17 cellular contexts compared by ENCODE assay signal in the genomic region with DNA sequence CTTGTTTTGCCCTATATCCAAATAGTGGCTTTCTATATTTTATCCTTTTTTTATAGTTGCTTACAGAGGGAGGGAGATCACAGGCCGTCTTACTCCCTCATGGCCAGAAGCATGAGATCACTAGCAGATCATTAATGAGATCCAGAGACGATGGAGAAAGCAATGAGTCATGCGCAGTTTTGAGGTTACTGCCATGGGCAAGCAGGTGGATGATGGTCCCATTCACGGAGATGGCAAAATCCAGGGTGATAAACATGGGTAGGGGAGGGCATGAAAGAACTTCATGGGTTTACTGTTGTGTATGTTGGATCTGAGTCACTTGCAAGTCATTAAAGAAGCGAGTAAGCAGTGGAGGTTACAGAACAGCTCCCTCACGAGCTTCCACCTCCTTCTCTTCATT.
A peak's percentile ranks its signal among the peaks of the same experiment; 100 is the strongest.
DNase-seq lines count a peak whose midpoint lies in the region; ATAC-seq and TF ChIP-seq lines count a peak whose summit lies in the region.
"Had no signal": no experiment of that assay in that cellular context is flagged by ENCODE, and none has a peak within 500 bp of the region (broad histone marks: within the 10 kb centered on the region; RNA-seq: fewer than 3 reads in every experiment).

No MANE protein-coding gene starts in this region.

- H3K27me3 Mint-ChIP-seq in CD8-positive, alpha-beta memory T cell = peaks cover 2 to 5% of the 10 kb centered on the region in 2 donors

- TF ChIP-seq RAD21 in SK-N-SH (IDR thresholded peaks at IDR 0.05; ENCODE audit: low read length) = no peak

- no peak overlapping the region for H3K27ac ChIP-seq in SK-N-SH (ENCODE audit: low read depth in 2 of 2, low read length in 1 of 2)
- H3K27ac ChIP-seq in CD8-positive, alpha-beta memory T cell (ENCODE audit: low read depth, low read length) = no peak overlapping the region
- H3K27ac ChIP-seq in left lung = no peak overlapping the region
- H3K27ac ChIP-seq: lower lobe of right lung, neural progenitor cell, Peyer's patch had no signal

- H3K36me3 ChIP-seq in SK-N-SH (replicated peaks in 1 of 2; ENCODE audit: control insufficient read depth in 1 of 2, insufficient read depth in 2 of 2, low read length in 1 of 2) = no peaks in the 10 kb centered on the region
- H3K36me3 ChIP-seq in CD8-positive, alpha-beta memory T cell (ENCODE audit: insufficient read depth, low read length) = no peaks in the 10 kb centered on the region
- no peaks in the 10 kb centered on the region for H3K36me3 ChIP-seq in left lung
- H3K36me3 ChIP-seq: lower lobe of right lung, neural progenitor cell, Peyer's patch had no signal

- H3K9me3 ChIP-seq in SK-N-SH = no peaks in the 10 kb centered on the region
- H3K9me3 ChIP-seq in CD8-positive, alpha-beta memory T cell (ENCODE audit: low read length) = no peaks in the 10 kb centered on the region
- no peaks in the 10 kb centered on the region for H3K9me3 ChIP-seq in left lung
- H3K9me3 ChIP-seq: lower lobe of right lung, Peyer's patch had no signal

- H3K36me3 Mint-ChIP-seq in CD8-positive, alpha-beta memory T cell = no peaks in the 10 kb centered on the region
- H3K36me3 Mint-ChIP-seq: neural progenitor cell; stimulated activated memory B cell treated with anti-CD40 and anti-IgM and Interleukin-4, amounts not matched to agents 10 μg/mL and 1 μg/mL and 100 μg/mL, for 72 hours had no signal

- peak overlapping the region in 6 of 8 donors; percentile 11 to 61 (median 48) for H3K27ac Mint-ChIP-seq in CD8-positive, alpha-beta memory T cell
- H3K27ac Mint-ChIP-seq: neural progenitor cell; stimulated activated memory B cell treated with anti-CD40 and anti-IgM and Interleukin-4, amounts not matched to agents 10 μg/mL and 1 μg/mL and 100 μg/mL, for 72 hours had no signal

- H3K9ac ChIP-seq in SK-N-SH = no peak overlapping the region
- H3K9ac ChIP-seq: neural progenitor cell had no signal

- intact Hi-C loops in left lung (cut with DNase I) = no loop called here

- ATAC-seq in SK-N-SH treated with all-trans-retinoic acid at 6 μM for 48 hours = no peak
- ATAC-seq in left lung = peak; percentile 12
- no peak for ATAC-seq in HG03521 (IDR thresholded peaks at IDR 0.05; ENCODE audit: unreplicated experiment)
- ATAC-seq: lower lobe of right lung; stimulated activated memory B cell treated with anti-CD40 and anti-IgM and Interleukin-4, amounts not matched to agents 10 μg/mL and 1 μg/mL and 100 μg/mL, for 72 hours had no signal

- H3K9me2 ChIP-seq in SK-N-SH = no peaks in the 10 kb centered on the region

- H3K4me1 Mint-ChIP-seq in CD8-positive, alpha-beta memory T cell = peaks cover 43 to 67% (median 53%) of the 10 kb centered on the region in 3 donors
- H3K4me1 Mint-ChIP-seq: neural progenitor cell had no signal

- no peaks in the 10 kb centered on the region for H3K4me1 ChIP-seq in SK-N-SH (ENCODE audit: control insufficient read depth in 1 of 2, insufficient read depth in 2 of 2, low read depth in 1 of 2, low read length in 1 of 2)
- H3K4me1 ChIP-seq in CD8-positive, alpha-beta memory T cell (ENCODE audit: insufficient read depth, low read length) = peaks cover 71% of the 10 kb centered on the region
- H3K4me1 ChIP-seq in left lung = no peaks in the 10 kb centered on the region
- H3K4me1 ChIP-seq: neural progenitor cell, Peyer's patch had no signal

- H4K20me1 ChIP-seq in SK-N-SH (ENCODE audit: insufficient read depth) = no peaks in the 10 kb centered on the region

- DNase-seq in SK-N-SH (no peak), SW480 (ENCODE audit: low spot score) (peak; percentile 39), left lung (no peak), GM10248 (ENCODE audit: extremely low spot score) (no peak), OCI-M1 (lab: John Stamatoyannopoulos, UW) (no peak)
- DNase-seq in CD8-positive, alpha-beta memory T cell = no peak
- DNase-seq: 8988T; activated CD4-positive, CD25-positive, alpha-beta regulatory T cell treated with anti-CD3 and anti-CD28 coated beads, Interleukin-2, amount 50 U/mL, for 72 hours; DMS153; lower lobe of right lung; NCI-H1930; NCI-H526 had no signal

- no peaks in the 10 kb centered on the region for H3F3A ChIP-seq in SK-N-SH (replicated peaks; ENCODE audit: insufficient read depth)

- no peaks in the 10 kb centered on the region for H3K79me2 ChIP-seq in SK-N-SH (ENCODE audit: insufficient read depth)

- H3K4me3 Mint-ChIP-seq in CD8-positive, alpha-beta memory T cell = no peak overlapping the region
- H3K4me3 Mint-ChIP-seq: neural progenitor cell; stimulated activated memory B cell treated with anti-CD40 and anti-IgM and Interleukin-4, amounts not matched to agents 10 μg/mL and 1 μg/mL and 100 μg/mL, for 72 hours had no signal

- POLR2A ChIA-PET in SK-N-SH (lab: Yijun Ruan, JAX) = no interaction called here
- POLR2A ChIA-PET in CD8-positive, alpha-beta memory T cell (lab: Charles Lee) = no interaction called here
- POLR2A ChIA-PET in GM10248 (lab: Yijun Ruan, JAX) = no interaction called here

- CTCF ChIA-PET in SK-N-SH (lab: Yijun Ruan, JAX) (no interaction called here), GM10248 (lab: Yijun Ruan, JAX) (interaction anchor here (1.1 to 1.3 kb wide), 2 partner anchors 120 to 176 kb away, joined by 3 to 4 read pairs; partner anchors contain the start of gene CNDP2)
- CTCF ChIA-PET in CD8-positive, alpha-beta memory T cell (lab: Charles Lee) = interaction anchor here (1.0 to 4.6 kb wide), 2 partner anchors 22 to 117 kb away, joined by 4 to 26 read pairs; no protein-coding TSS in a partner anchor

- WGBS in SK-N-SH (ENCODE audit: low lambda C conversion rate) = 2% methylated on average over 6 of the region's 6 CpGs

- no peak overlapping the region for H3K4me2 ChIP-seq in SK-N-SH
- H3K4me2 ChIP-seq: neural progenitor cell had no signal

- TF ChIP-seq EP300 in SK-N-SH (IDR thresholded peaks at IDR 0.05; ENCODE audit: borderline replicate concordance in 1 of 2, low read depth in 1 of 2, low read length in 1 of 2) = no peak

- H3K9me3 Mint-ChIP-seq in CD8-positive, alpha-beta memory T cell = no peaks in the 10 kb centered on the region

- TF ChIP-seq CTCF in SK-N-SH (IDR thresholded peaks at IDR 0.05) (no peak), left lung (IDR thresholded peaks at IDR 0.05) (no peak), GM10248 (IDR thresholded peaks at IDR 0.05; ENCODE audit: control extremely low read depth, extremely low read depth, low read depth, missing control alignments) (no peak)

- H3K27me3 ChIP-seq in SK-N-SH (ENCODE audit: insufficient read depth) (peaks cover 25% of the 10 kb centered on the region), left lung (no peaks in the 10 kb centered on the region)
- H3K27me3 ChIP-seq in CD8-positive, alpha-beta memory T cell (ENCODE audit: insufficient read depth, low read length, poor library complexity, severe bottlenecking) = no peaks in the 10 kb centered on the region
- H3K27me3 ChIP-seq: neural progenitor cell, Peyer's patch had no signal

- no peak overlapping the region for H3K4me3 ChIP-seq in SK-N-SH (ENCODE audit: low read depth in 2 of 2, low read length in 1 of 2)
- no peak overlapping the region for H3K4me3 ChIP-seq in CD8-positive, alpha-beta memory T cell (ENCODE audit: low read length)
- no peak overlapping the region for H3K4me3 ChIP-seq in left lung
- H3K4me3 ChIP-seq: lower lobe of right lung, neural progenitor cell, Peyer's patch had no signal

- no peak overlapping the region for H2AFZ ChIP-seq in SK-N-SH (ENCODE audit: low read depth)
- H2AFZ ChIP-seq: neural progenitor cell had no signal

TF ChIP-seq in SK-N-SH, 30 proteins besides CTCF, POLR2A, EP300 and RAD21:
- TF ChIP-seq CHD2 (IDR thresholded peaks at IDR 0.05; ENCODE audit: low read length, partially characterized antibody) (no peak), TCF12 (IDR thresholded peaks at IDR 0.05) (peak; percentile 7; the same call in 1 of the 2 replicates)

TF ChIP-seq in SK-N-SH treated with all-trans-retinoic acid at 6 μM for 48 hours, 23 proteins besides CTCF, POLR2A, EP300 and RAD21:
- TF ChIP-seq SNAI2 (CRISPR knock-in tag; IDR thresholded peaks at IDR 0.05) = no peak
- TF ChIP-seq ZNF565 (CRISPR knock-in tag; conservative IDR thresholded peaks at IDR 0.05; ENCODE audit: low read depth) = no peak
- TF ChIP-seq ISL1 (CRISPR knock-in tag; IDR thresholded peaks at IDR 0.05) = no peak
- TF ChIP-seq GLIS3 (CRISPR knock-in tag; IDR thresholded peaks at IDR 0.05) = no peak
- no peak for TF ChIP-seq CSDC2 (CRISPR knock-in tag; IDR thresholded peaks at IDR 0.05)
- no peak for TF ChIP-seq ZFP30 (CRISPR knock-in tag; IDR thresholded peaks at IDR 0.05)
- TF ChIP-seq PPARA (CRISPR knock-in tag; IDR thresholded peaks at IDR 0.05; ENCODE audit: borderline replicate concordance) = no peak
- no peak for TF ChIP-seq TOX (CRISPR knock-in tag; IDR thresholded peaks at IDR 0.05; ENCODE audit: borderline replicate concordance)
- no peak for TF ChIP-seq BACH2 (CRISPR knock-in tag; IDR thresholded peaks at IDR 0.05; ENCODE audit: borderline replicate concordance)
- TF ChIP-seq TCF4 (CRISPR knock-in tag; IDR thresholded peaks at IDR 0.05; ENCODE audit: borderline replicate concordance) = no peak
- no peak for TF ChIP-seq ARNTL (CRISPR knock-in tag; IDR thresholded peaks at IDR 0.05; ENCODE audit: borderline replicate concordance, low read depth)
- no peak for TF ChIP-seq OSR1 (CRISPR knock-in tag; IDR thresholded peaks at IDR 0.05)
- no peak for TF ChIP-seq ZC3H10 (CRISPR knock-in tag; IDR thresholded peaks at IDR 0.05)
